In the genomic region with DNA sequence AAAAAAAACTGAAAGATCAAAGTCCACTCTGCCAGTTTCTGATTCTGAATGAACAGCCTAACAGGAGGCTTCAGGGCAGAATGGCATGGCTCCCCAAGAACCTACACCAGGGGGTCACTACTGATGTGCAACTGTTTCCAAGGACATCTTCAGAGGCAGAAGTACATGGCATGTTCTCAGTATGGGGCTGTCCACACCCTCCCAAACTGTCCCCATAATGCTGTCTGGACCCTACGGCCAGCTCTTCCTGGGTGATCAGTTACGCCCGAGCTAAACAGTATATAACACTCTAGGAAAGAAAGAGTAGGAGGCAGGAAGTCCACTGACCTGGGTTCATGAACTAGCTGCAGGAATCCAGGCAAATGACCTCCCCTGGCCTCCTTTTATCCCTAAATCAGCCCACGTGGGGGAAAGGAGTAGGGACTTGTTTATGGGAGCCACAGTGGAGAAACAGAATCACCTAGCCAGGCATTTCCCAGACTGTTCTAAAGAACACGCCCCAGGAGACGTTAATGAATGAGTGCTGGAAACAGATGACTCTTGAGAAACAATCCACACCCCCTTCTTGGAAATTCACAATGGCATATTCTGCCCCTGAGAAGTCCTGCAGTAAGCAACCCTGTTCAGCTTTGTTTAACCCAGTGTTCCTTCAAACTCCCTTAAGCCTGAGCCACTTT, we compare ENCODE assay signal across 8 cellular contexts. TPM values are rescaled to one million over a fixed set of nuclear protein-coding genes. Genes with fewer than 3 reads are reported as not detected.
DNase-seq lines count a peak whose midpoint lies in the region; ATAC-seq lines count a peak whose summit lies in the region.

No MANE protein-coding gene starts in this region.

- peak overlapping the region; percentile 88 for H3K4me3 Mint-ChIP-seq in activated T-helper 1 cell treated with anti-CD3 and anti-CD28 coated beads, Interleukin-12 subunit alpha, Interleukin-12 subunit beta, Interleukin-2, Interleukin-4 antibody, amounts not matched to agents 30 ng/mL and 10 ng/mL and 1 ng/mL, durations not matched to agents 14 hours and 24 hours and 36 hours

- peaks cover 13% of the 10 kb centered on the region for H3K36me3 Mint-ChIP-seq in activated T-helper 1 cell treated with anti-CD3 and anti-CD28 coated beads, Interleukin-12 subunit alpha, Interleukin-12 subunit beta, Interleukin-2, Interleukin-4 antibody, amounts not matched to agents 30 ng/mL and 10 ng/mL and 1 ng/mL, durations not matched to agents 14 hours and 24 hours and 36 hours (ENCODE audit: low read depth)

- peak overlapping the region; percentile 2 for H3K4me3 ChIP-seq in skeletal muscle cell (ENCODE audit: low read depth, low read length)

- H3K9me3 Mint-ChIP-seq in activated T-helper 1 cell treated with anti-CD3 and anti-CD28 coated beads, Interleukin-12 subunit alpha, Interleukin-12 subunit beta, Interleukin-2, Interleukin-4 antibody, amounts not matched to agents 30 ng/mL and 10 ng/mL and 1 ng/mL, durations not matched to agents 14 hours and 24 hours and 36 hours, result no peaks in the 10 kb centered on the region

- peak overlapping the region; percentile 94 for H3K27ac Mint-ChIP-seq in activated T-helper 1 cell treated with anti-CD3 and anti-CD28 coated beads, Interleukin-12 subunit alpha, Interleukin-12 subunit beta, Interleukin-2, Interleukin-4 antibody, amounts not matched to agents 30 ng/mL and 10 ng/mL and 1 ng/mL, durations not matched to agents 14 hours and 24 hours and 36 hours

- peaks cover 78% of the 10 kb centered on the region for H3K4me1 Mint-ChIP-seq in activated T-helper 1 cell treated with anti-CD3 and anti-CD28 coated beads, Interleukin-12 subunit alpha, Interleukin-12 subunit beta, Interleukin-2, Interleukin-4 antibody, amounts not matched to agents 30 ng/mL and 10 ng/mL and 1 ng/mL, durations not matched to agents 14 hours and 24 hours and 36 hours (ENCODE audit: low read depth)

- no peaks in the 10 kb centered on the region for H3K27me3 Mint-ChIP-seq in activated T-helper 1 cell treated with anti-CD3 and anti-CD28 coated beads, Interleukin-12 subunit alpha, Interleukin-12 subunit beta, Interleukin-2, Interleukin-4 antibody, amounts not matched to agents 30 ng/mL and 10 ng/mL and 1 ng/mL, durations not matched to agents 14 hours and 24 hours and 36 hours (ENCODE audit: insufficient read depth)

- intact Hi-C loops in activated T-helper 1 cell treated with anti-CD3 and anti-CD28 coated beads, Interleukin-12 subunit alpha, Interleukin-12 subunit beta, Interleukin-2, Interleukin-4 antibody, amounts not matched to agents 30 ng/mL and 10 ng/mL and 1 ng/mL, durations not matched to agents 14 hours and 24 hours and 36 hours (cut with micrococcal nuclease), result loop anchor here (2.0 to 10.0 kb wide), 6 partner anchors 33 to 1253 kb away; a partner anchor contains a TSS

- ATAC-seq in HG03520 (IDR thresholded peaks at IDR 0.05; ENCODE audit: unreplicated experiment), result no peak
- no peak for ATAC-seq in HG03439 (IDR thresholded peaks at IDR 0.05; ENCODE audit: unreplicated experiment)

- DNase-seq in GM04503 (ENCODE audit: low read depth), result peak; percentile 25
- no peak for DNase-seq in activated T-helper 1 cell treated with anti-CD3 and anti-CD28 coated beads, Interleukin-12 subunit alpha, Interleukin-12 subunit beta, Interleukin-2, Interleukin-4 antibody, amounts not matched to agents 30 ng/mL and 10 ng/mL and 1 ng/mL, durations not matched to agents 14 hours and 24 hours and 36 hours (ENCODE audit: low spot score)
- DNase-seq in foreskin melanocyte, result peak; percentile 53
- DNase-seq in skeletal muscle cell (ENCODE audit: low read depth), result no peak
- no peak for DNase-seq in NCI-H1417 treated with DMSO at 0.1 percent for 48 hours (lab: John Stamatoyannopoulos, UW)
- DNase-seq in stimulated activated CD4-positive, alpha-beta T cell treated with anti-CD3 and anti-CD28 coated beads, Interleukin-2, amount 100 ng/mL, for 48 hours, result no peak

RNA-seq across cellular contexts. Expression of a gene that starts 2.5 kb away (rescaled TPM):
- total RNA-seq in activated T-helper 1 cell treated with anti-CD3 and anti-CD28 coated beads, Interleukin-12 subunit alpha, Interleukin-12 subunit beta, Interleukin-2, Interleukin-4 antibody, amounts not matched to agents 30 ng/mL and 10 ng/mL and 1 ng/mL, durations not matched to agents 14 hours and 24 hours and 36 hours, result 66.2 and 70.5 TPM in 2 replicates

RNA-seq across cellular contexts. Expression of a gene that starts 19.5 kb away (rescaled TPM):
- total RNA-seq in activated T-helper 1 cell treated with anti-CD3 and anti-CD28 coated beads, Interleukin-12 subunit alpha, Interleukin-12 subunit beta, Interleukin-2, Interleukin-4 antibody, amounts not matched to agents 30 ng/mL and 10 ng/mL and 1 ng/mL, durations not matched to agents 14 hours and 24 hours and 36 hours, result 18.6 and 20.3 TPM in 2 replicates

RNA-seq across cellular contexts. Expression of a gene that starts 19.8 kb away (rescaled TPM):
- 88.0 and 90.2 TPM in 2 replicates for total RNA-seq in activated T-helper 1 cell treated with anti-CD3 and anti-CD28 coated beads, Interleukin-12 subunit alpha, Interleukin-12 subunit beta, Interleukin-2, Interleukin-4 antibody, amounts not matched to agents 30 ng/mL and 10 ng/mL and 1 ng/mL, durations not matched to agents 14 hours and 24 hours and 36 hours

RNA-seq across cellular contexts. Expression of a gene that starts 29.0 kb away (rescaled TPM):
- 0.54 and 0.78 TPM in 2 replicates for total RNA-seq in activated T-helper 1 cell treated with anti-CD3 and anti-CD28 coated beads, Interleukin-12 subunit alpha, Interleukin-12 subunit beta, Interleukin-2, Interleukin-4 antibody, amounts not matched to agents 30 ng/mL and 10 ng/mL and 1 ng/mL, durations not matched to agents 14 hours and 24 hours and 36 hours

Comparison
In these comparisons a context has a peak if more than half of its experiments do, and no peak if none do; other contexts are left out.
1. DNase-seq: peak in GM04503 (single experiment) and foreskin melanocyte (single experiment); none in activated T-helper 1 cell treated with anti-CD3 and anti-CD28 coated beads, Interleukin-12 subunit alpha, Interleukin-12 subunit beta, Interleukin-2, Interleukin-4 antibody, amounts not matched to agents 30 ng/mL and 10 ng/mL and 1 ng/mL, durations not matched to agents 14 hours and 24 hours and 36 hours (single experiment), skeletal muscle cell (single experiment), NCI-H1417 treated with DMSO at 0.1 percent for 48 hours (single experiment) and stimulated activated CD4-positive, alpha-beta T cell treated with anti-CD3 and anti-CD28 coated beads, Interleukin-2, amount 100 ng/mL, for 48 hours (0 of 2).